ENCODE assay signal across 22 cellular contexts in genomic region chr20:48377940-48378339, GRCh38.
DNase-seq lines count a peak whose midpoint lies in the region; ATAC-seq, FAIRE-seq and TF ChIP-seq lines count a peak whose summit lies in the region.
"Had no signal": no experiment of that assay in that cellular context is flagged by ENCODE, and none has a peak within 500 bp of the region (broad histone marks: within the 10 kb centered on the region; RNA-seq: fewer than 3 reads in every experiment).

No MANE protein-coding gene starts in this region.

- in situ Hi-C loops in HepG2 (cut with HindIII; ENCODE audit: extremely low pct_ligation_motif_present, low pct_unique_long_range_greater_than_20kb): loop anchor here (10.0 kb wide), 1 partner anchor 403 kb away; no protein-coding TSS in a partner anchor

- no peak overlapping the region for H3K9ac ChIP-seq in HepG2 (ENCODE audit: insufficient read depth, low read depth, low read length)
- H3K9ac ChIP-seq: BLaER1 had no signal

- H3K79me2 ChIP-seq in HepG2 (ENCODE audit: insufficient read depth, low read length): no peaks in the 10 kb centered on the region

- intact Hi-C loops in HepG2 (cut with micrococcal nuclease; ENCODE audit: unreplicated experiment): loop anchor here (10.0 kb wide), 1 partner anchor 547 kb away; the partner anchor contains the start of gene ARFGEF2
- intact Hi-C loops in stomach (cut with DNase I; ENCODE audit: low total_unique reads): no loop called here

- no peak overlapping the region for H3K4me3 ChIP-seq in HepG2 (replicated peaks in 1 of 3; ENCODE audit: insufficient read depth in 1 of 3, low read depth in 2 of 3, low read length in 3 of 3)
- H3K4me3 ChIP-seq in stomach: no peak overlapping the region
- H3K4me3 ChIP-seq: BLaER1, GM23338 had no signal

- H3K4me1 ChIP-seq in HepG2 (ENCODE audit: insufficient read depth, low read length) (peaks cover 84% of the 10 kb centered on the region), stomach (peaks cover 0 to 13% (median 2%) of the 10 kb centered on the region in 4 donors)

- no peak overlapping the region for H3K27ac ChIP-seq in HepG2 (ENCODE audit: extremely low read length, insufficient read depth, low read length)
- H3K27ac ChIP-seq in stomach: no peak overlapping the region
- H3K27ac ChIP-seq: BLaER1, C4-2B had no signal

- WGBS in HepG2 (ENCODE audit: low lambda C conversion rate): 37% methylated on average over 2 of the region's 2 CpGs
- WGBS in stomach, 5 donors: 74 to 86% (median 77%) methylated on average over 2 of the region's 2 CpGs

- no peak for ATAC-seq in HepG2
- ATAC-seq: CD8-positive, alpha-beta T cell; GM23338; HCT116 had no signal

- no peak overlapping the region for H3K4me2 ChIP-seq in HepG2 (ENCODE audit: low read depth, low read length)
- H3K4me2 ChIP-seq: BLaER1, GM23338 had no signal

- H3K36me3 ChIP-seq in HepG2 (replicated peaks in 1 of 2; ENCODE audit: control insufficient read depth in 1 of 2, insufficient read depth in 2 of 2, low read length in 2 of 2) (no peaks in the 10 kb centered on the region), stomach (no peaks in the 10 kb centered on the region)
- H3K36me3 ChIP-seq: BLaER1 had no signal

- H2AFZ ChIP-seq in HepG2 (ENCODE audit: low read length): no peak overlapping the region
- H2AFZ ChIP-seq: GM23338 had no signal

- FAIRE-seq in HTR-8/SVneo (lab: Jason Lieb, UNC): peak; percentile 70
- FAIRE-seq in HepG2 (lab: Jason Lieb, UNC): peak; percentile 69
- FAIRE-seq: A204.1, D721Med, GM12891, GM18507 had no signal

- H4K20me1 ChIP-seq in HepG2 (ENCODE audit: insufficient read depth, low read length): no peaks in the 10 kb centered on the region
- H4K20me1 ChIP-seq: BLaER1 had no signal

- no peaks in the 10 kb centered on the region for H3K9me3 ChIP-seq in HepG2 (ENCODE audit: low read length)
- H3K9me3 ChIP-seq in stomach: no peaks in the 10 kb centered on the region
- H3K9me3 ChIP-seq: BLaER1, Caco-2 had no signal

- no TSS peak for BruUV-seq in HepG2 (replicated peaks; lab: Mats Ljungman, UMichigan)

- no peak for TF ChIP-seq CTCF in HepG2 (CRISPR knock-in tag; IDR thresholded peaks at IDR 0.05)
- TF ChIP-seq CTCF in stomach (IDR thresholded peaks at IDR 0.05): no peak

- H3K27me3 ChIP-seq in HepG2 (ENCODE audit: control insufficient read depth in 1 of 2, insufficient read depth in 2 of 2, low read length in 2 of 2): no peaks in the 10 kb centered on the region
- peaks cover 0 to 21% (median 0%) of the 10 kb centered on the region in 3 donors for H3K27me3 ChIP-seq in stomach
- H3K27me3 ChIP-seq: BLaER1 had no signal

- TF ChIP-seq EP300 in HepG2 (IDR thresholded peaks at IDR 0.05; ENCODE audit: low read depth in 2 of 2, low read length in 2 of 2) (peak in 1 of 2 experiments; percentile 63; a peak in 1 of 4 replicates), HepG2 (CRISPR knock-in tag; IDR thresholded peaks at IDR 0.05; ENCODE audit: borderline replicate concordance) (no peak), stomach (IDR thresholded peaks at IDR 0.05) (no peak)

- POLR2A ChIA-PET in HepG2 (lab: Yijun Ruan, JAX): interaction anchor here (0.9 to 3.4 kb wide), 3 partner anchors 16 to 21 kb away, joined by 5 to 24 read pairs (median 6); no protein-coding TSS in a partner anchor

- CTCF ChIA-PET in HepG2 (lab: Yijun Ruan, JAX; ENCODE audit: low intra/inter-chr PET ratio, low total read pairs): no interaction called here

- DNase-seq in HTR-8/SVneo (ENCODE audit: insufficient read length, low spot score): no peak
- DNase-seq in HepG2 (ENCODE audit: low spot score): no peak
- peak; percentile 20 for DNase-seq in mesenteric fat pad (ENCODE audit: low spot score)
- DNase-seq in stimulated activated CD8-positive, alpha-beta memory T cell treated with anti-CD3 and anti-CD28 coated beads, Interleukin-4, amount 100 ng/mL, for 48 hours: no peak
- no peak for DNase-seq in stomach
- DNase-seq in iPS-NIHi7 (ENCODE audit: extremely low spot score): no peak
- DNase-seq: Caco-2; CD4-positive, CD25-positive, alpha-beta regulatory T cell; CD8-positive, alpha-beta T cell; DMS 273 treated with DMSO at 0.1 percent for 48 hours; DMS79; EL; GF-D8; H9 had no signal

- TF ChIP-seq RAD21 in HepG2 (CRISPR knock-in tag; IDR thresholded peaks at IDR 0.05): no peak

- TF ChIP-seq POLR2A in HepG2 (IDR thresholded peaks at IDR 0.05; ENCODE audit: insufficient read depth in 1 of 2, low read depth in 2 of 2, low read length in 2 of 2): no peak
- TF ChIP-seq POLR2A in stomach (IDR thresholded peaks at IDR 0.05): no peak

TF ChIP-seq in HepG2, 621 proteins besides CTCF, POLR2A, EP300 and RAD21 (continues in another document):
- TF ChIP-seq SALL1 (CRISPR knock-in tag; IDR thresholded peaks at IDR 0.05) (peak; percentile 81; the same call in 1 of the 2 replicates), ZNF24 (IDR thresholded peaks at IDR 0.05) (no peak), ZNF230 (CRISPR knock-in tag; IDR thresholded peaks at IDR 0.05) (no peak), BORCS8-MEF2B (CRISPR knock-in tag; IDR thresholded peaks at IDR 0.05) (no peak), BCL6 (CRISPR knock-in tag; IDR thresholded peaks at IDR 0.05) (0 out of 2 replicates have a peak, but pooled peaks have one; percentile 59), NR2F2 (IDR thresholded peaks at IDR 0.05; ENCODE audit: borderline replicate concordance, low read depth) (peak; percentile 79; the same call in 1 of the 2 replicates), ZNF143 (CRISPR knock-in tag; IDR thresholded peaks at IDR 0.05) (no peak), ZNF12 (CRISPR knock-in tag; IDR thresholded peaks at IDR 0.05) (no peak), RNF219 (CRISPR knock-in tag; IDR thresholded peaks at IDR 0.05) (no peak), MEF2D (CRISPR knock-in tag; IDR thresholded peaks at IDR 0.05) (0 out of 2 replicates have a peak, but pooled peaks have one; percentile 44), AHR (CRISPR knock-in tag; IDR thresholded peaks at IDR 0.05) (no peak), LRRFIP1 (CRISPR knock-in tag; conservative IDR thresholded peaks at IDR 0.05) (no peak), HNRNPH1 (optimal IDR thresholded peaks at IDR 0.05; ENCODE audit: low read depth, low read length) (no peak), HOXA5 (CRISPR knock-in tag; IDR thresholded peaks at IDR 0.05) (no peak), ZNF709 (CRISPR knock-in tag; IDR thresholded peaks at IDR 0.05) (no peak), CBFB (CRISPR knock-in tag; IDR thresholded peaks at IDR 0.05) (peak; percentile 97), SOX6 (IDR thresholded peaks at IDR 0.05) (no peak), SOX6 (CRISPR knock-in tag; IDR thresholded peaks at IDR 0.05) (peak; percentile 44; the same call in 1 of the 2 replicates)
